ENCODE assay signal across 8 cellular contexts in the genomic region with DNA sequence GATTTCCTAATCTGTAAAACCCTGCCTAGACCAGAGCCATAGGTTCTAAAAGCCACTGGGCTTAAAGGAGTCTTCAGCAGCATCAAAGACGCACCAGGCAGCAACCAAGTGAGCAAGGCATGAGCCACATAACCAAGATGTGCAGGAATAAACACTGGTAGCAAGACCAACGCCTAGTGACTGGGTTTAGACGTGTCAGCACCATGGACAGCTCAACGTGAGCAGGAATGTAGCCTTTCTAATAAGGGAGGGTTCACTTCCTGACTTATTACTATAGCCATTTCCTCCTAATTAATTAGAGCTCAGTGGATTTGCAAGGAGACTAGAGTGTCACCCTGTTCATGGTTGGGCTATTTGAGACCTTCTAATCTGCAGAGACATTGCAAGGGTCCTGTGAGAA.
DNase-seq lines count a peak whose midpoint lies in the region; ATAC-seq and TF ChIP-seq lines count a peak whose summit lies in the region.

No MANE protein-coding gene starts in this region.

- H3F3A ChIP-seq in PC-3 (ENCODE audit: low read length, unreplicated experiment): no peaks in the 10 kb centered on the region

- no peak overlapping the region for H2AFZ ChIP-seq in PC-3 (ENCODE audit: low read length)

- no peaks in the 10 kb centered on the region for H3K4me1 ChIP-seq in PC-3 (ENCODE audit: insufficient read depth, low read length)

- BruUV-seq in PC-3 (replicated peaks; lab: Mats Ljungman, UMichigan): no TSS peak

- H3K4me2 ChIP-seq in PC-3 (ENCODE audit: low read length): no peak overlapping the region

- no peaks in the 10 kb centered on the region for H3K9me2 ChIP-seq in PC-3 (replicated peaks; ENCODE audit: low read length)

- H3K9me3 ChIP-seq in PC-3 (ENCODE audit: low read length) (no peaks in the 10 kb centered on the region), WERI-Rb-1 (ENCODE audit: severe bottlenecking) (no peaks in the 10 kb centered on the region)

- no peaks in the 10 kb centered on the region for H3K79me2 ChIP-seq in PC-3 (ENCODE audit: low read length)

- H3K36me3 ChIP-seq in PC-3 (ENCODE audit: low read depth, low read length): no peaks in the 10 kb centered on the region
- no peaks in the 10 kb centered on the region for H3K36me3 ChIP-seq in WERI-Rb-1

- intact Hi-C loops in PC-3 (cut with micrococcal nuclease): no loop called here

- CTCF ChIA-PET in PC-3 (lab: Charles Lee): no interaction called here

- H3K27me3 ChIP-seq in PC-3 (ENCODE audit: low read length) (no peaks in the 10 kb centered on the region), WERI-Rb-1 (ENCODE audit: insufficient read depth, low read depth, severe bottlenecking) (no peaks in the 10 kb centered on the region)

- ATAC-seq in PC-3: no peak
- no peak for ATAC-seq in HG02678 (IDR thresholded peaks at IDR 0.05; ENCODE audit: unreplicated experiment)

- H3K4me3 ChIP-seq in PC-3 (ENCODE audit: low read length) (no peak overlapping the region), epithelial cell of proximal tubule (ENCODE audit: low read depth, low read length) (no peak overlapping the region), WERI-Rb-1 (ENCODE audit: low read depth, low read length) (no peak overlapping the region)

- DNase-seq in SIG-M5 treated with dmso at 0.1 percent for 504 hours (lab: John Stamatoyannopoulos, UW; ENCODE audit: unreplicated experiment) (peak; percentile 22), SIG-M5 (lab: John Stamatoyannopoulos, UW) (no peak), PC-3 (peak; percentile 51), epithelial cell of proximal tubule (ENCODE audit: low read depth) (peak; percentile 2), renal cortical epithelial cell (ENCODE audit: low read depth) (peak; percentile 28), WERI-Rb-1 (no peak), inferior parietal cortex (ENCODE audit: extremely low spot score) (no peak)

- TF ChIP-seq CTCF in PC-3 (conservative IDR thresholded peaks at IDR 0.05; ENCODE audit: low read depth, low read length) (no peak), epithelial cell of proximal tubule (conservative IDR thresholded peaks at IDR 0.05; ENCODE audit: low read depth, low read length) (no peak), WERI-Rb-1 (IDR thresholded peaks at IDR 0.05; ENCODE audit: low read depth, low read length) (no peak)

- POLR2A ChIA-PET in PC-3 (lab: Charles Lee; ENCODE audit: unreplicated experiment): no interaction called here

- no peaks in the 10 kb centered on the region for H4K20me1 ChIP-seq in PC-3 (ENCODE audit: low read length)

- no peak overlapping the region for H3K9ac ChIP-seq in PC-3 (ENCODE audit: low read length)

- H3K27ac ChIP-seq in PC-3 (ENCODE audit: low read length) (no peak overlapping the region), WERI-Rb-1 (no peak overlapping the region)

Comparison
In these comparisons a context has a peak if more than half of its experiments do, and no peak if none do; other contexts are left out.
1. DNase-seq: peak in SIG-M5 treated with dmso at 0.1 percent for 504 hours (single experiment), PC-3 (single experiment), epithelial cell of proximal tubule (single experiment) and renal cortical epithelial cell (single experiment); none in SIG-M5 (single experiment), WERI-Rb-1 (single experiment) and inferior parietal cortex (single experiment).